In the genomic region with DNA sequence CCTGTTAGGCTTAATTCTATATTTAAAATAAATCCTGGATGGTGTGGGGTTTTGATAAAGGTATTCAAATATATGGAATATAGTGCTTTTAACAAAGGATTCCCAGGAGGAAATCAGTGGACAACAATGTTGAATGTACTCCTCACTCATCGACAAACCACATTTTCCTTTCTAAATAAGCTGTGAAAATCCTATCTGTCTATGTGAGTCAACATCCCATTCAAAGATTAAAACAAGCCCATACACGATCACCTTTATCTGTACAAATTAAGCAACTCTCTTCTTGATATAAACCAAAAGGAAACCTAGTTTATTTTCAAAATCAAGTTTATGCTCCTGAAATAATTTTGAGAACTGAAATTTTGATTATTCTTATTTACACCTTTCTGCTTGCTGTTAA, we compare ENCODE assay signal across 21 cellular contexts.
"Had no signal": no experiment of that assay in that cellular context is flagged by ENCODE, and none has a peak within 500 bp of the region (broad histone marks: within the 10 kb centered on the region; RNA-seq: fewer than 3 reads in every experiment).

No MANE protein-coding gene starts in this region.

- H3K9me3 ChIP-seq: esophagus muscularis mucosa, gastroesophageal sphincter, left ventricle myocardium inferior, lower lobe of right lung, pancreas had no signal

- H3K4me3 ChIP-seq: dorsolateral prefrontal cortex, esophagus muscularis mucosa, gastroesophageal sphincter, left ventricle myocardium inferior, lower lobe of right lung, neural progenitor cell, pancreas had no signal

- H3K36me3 ChIP-seq: esophagus muscularis mucosa, gastroesophageal sphincter, left ventricle myocardium inferior, lower lobe of right lung, neural progenitor cell, pancreas had no signal

- H3K27me3 ChIP-seq: dorsolateral prefrontal cortex, esophagus muscularis mucosa, gastroesophageal sphincter, neural progenitor cell, pancreas had no signal

- FAIRE-seq: kidney, pancreas, small intestine had no signal

- H3K4me1 ChIP-seq: esophagus muscularis mucosa, gastroesophageal sphincter, left ventricle myocardium inferior, lower lobe of right lung, neural progenitor cell, pancreas had no signal

- H3K27ac ChIP-seq: dorsolateral prefrontal cortex, esophagus muscularis mucosa, gastroesophageal sphincter, left ventricle myocardium inferior, lower lobe of right lung, neural progenitor cell, pancreas had no signal

- DNase-seq: cortex of kidney; dorsolateral prefrontal cortex; effector CD8-positive, alpha-beta T cell; immature natural killer cell; kidney; left cardiac atrium; left ventricle myocardium inferior; lower lobe of right lung; mesenchymal stem cell; midbrain; nucleus accumbens; pancreas; right cardiac atrium; small intestine; stimulated activated CD4-positive, alpha-beta T cell treated with anti-CD3 and anti-CD28 coated beads, Interleukin-12 subunit alpha, Interleukin-12 subunit beta, amount 100 ng/mL, for 4 hours; stimulated activated naive CD4-positive, alpha-beta T cell; trophoblast cell had no signal

- ATAC-seq: gastroesophageal sphincter; left cardiac atrium; lower lobe of right lung; natural killer cell treated with Interleukin-12 subunit alpha and Interleukin-12 subunit beta and Interleukin-15 and Interleukin-18, amount 100 ng/mL, for 72 hours; pancreas; right cardiac atrium had no signal
